Comparison of ENCODE assay signal across 25 cellular contexts in the genomic region with DNA sequence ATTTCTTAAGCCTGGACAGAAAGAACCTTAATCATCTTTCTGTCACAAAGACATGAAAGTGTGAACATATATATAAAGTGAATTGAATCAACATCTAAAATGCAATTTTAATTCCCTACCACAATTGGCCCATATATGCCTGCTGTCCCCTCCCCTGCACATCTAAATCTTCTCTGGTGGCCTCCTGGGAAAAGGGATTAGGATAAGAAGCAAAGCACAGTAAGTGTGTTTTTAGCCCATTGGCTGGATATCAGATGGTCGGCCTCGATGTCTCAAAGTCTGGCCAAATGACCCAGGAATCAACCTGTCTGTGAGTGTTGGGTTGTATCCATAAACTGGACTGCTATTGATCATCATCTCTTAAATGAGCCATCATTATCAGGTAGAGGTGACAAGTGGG. TPM values are rescaled to one million over a fixed set of nuclear protein-coding genes. Genes with fewer than 3 reads are reported as not detected.
"Had no signal": no experiment of that assay in that cellular context is flagged by ENCODE, and none has a peak within 500 bp of the region (broad histone marks: within the 10 kb centered on the region; RNA-seq: fewer than 3 reads in every experiment).

No MANE protein-coding gene starts in this region.

- H3K9me3 ChIP-seq: MG63, SJSA1 had no signal

- H3K27ac ChIP-seq: SJSA1, SK-N-MC had no signal

- H3K27me3 ChIP-seq: MG63, SJSA1 had no signal

- H3K4me1 ChIP-seq: SJSA1 had no signal

- H3K4me3 ChIP-seq: MG63, SJSA1, SK-N-MC had no signal

- DNase-seq: IMR-90, Karpas-422, KG1, MG63, NCI-H1092, NCI-H1105 treated with DMSO at 0.1 percent for 48 hours, NCI-H1417 treated with DMSO at 0.1 percent for 48 hours, NCI-H146, NCI-H1694 treated with DMSO at 0.1 percent for 48 hours, NCI-H1930, NCI-H2081, NCI-H2107, NCI-H2171 treated with DMSO at 0.1 percent for 48 hours, NCI-H345, NCI-H446 treated with DMSO at 0.1 percent for 48 hours, NCI-H510A treated with DMSO at 0.1 percent for 48 hours, Right ventricle myocardium superior, RPMI8226, SIG-M5 had no signal

- FAIRE-seq: HepG2, RCC 7860 had no signal

- H3K36me3 ChIP-seq: MG63, SJSA1 had no signal

RNA-seq across cellular contexts. Expression of a gene that starts 5.8 kb away (rescaled TPM):
- total RNA-seq: Right ventricle myocardium superior; T-helper 1 cell treated with Interleukin-12 subunit alpha and Interleukin-12 subunit beta and Interleukin-4 antibody, amounts not matched to agents 30 ng/mL and 1 ng/mL, for 36 hours had no signal

RNA-seq across cellular contexts. Expression of a gene that starts 37.1 kb away (rescaled TPM):
- total RNA-seq: HepG2; HT1080; IMR-90; Right ventricle myocardium superior; T-helper 1 cell treated with Interleukin-12 subunit alpha and Interleukin-12 subunit beta and Interleukin-4 antibody, amounts not matched to agents 30 ng/mL and 1 ng/mL, for 36 hours had no signal
- polyA plus RNA-seq: HepG2, IMR-90 had no signal

RNA-seq across cellular contexts. Expression of a gene that starts 39.7 kb away (rescaled TPM):
- total RNA-seq: Right ventricle myocardium superior; T-helper 1 cell treated with Interleukin-12 subunit alpha and Interleukin-12 subunit beta and Interleukin-4 antibody, amounts not matched to agents 30 ng/mL and 1 ng/mL, for 36 hours had no signal

RNA-seq across cellular contexts. Expression of a gene that starts 57.2 kb away (rescaled TPM):
- total RNA-seq: HepG2; HT1080; IMR-90; Right ventricle myocardium superior; T-helper 1 cell treated with Interleukin-12 subunit alpha and Interleukin-12 subunit beta and Interleukin-4 antibody, amounts not matched to agents 30 ng/mL and 1 ng/mL, for 36 hours had no signal
- polyA plus RNA-seq: IMR-90 had no signal
